ENCODE assay signal across 12 cellular contexts in the genomic region with DNA sequence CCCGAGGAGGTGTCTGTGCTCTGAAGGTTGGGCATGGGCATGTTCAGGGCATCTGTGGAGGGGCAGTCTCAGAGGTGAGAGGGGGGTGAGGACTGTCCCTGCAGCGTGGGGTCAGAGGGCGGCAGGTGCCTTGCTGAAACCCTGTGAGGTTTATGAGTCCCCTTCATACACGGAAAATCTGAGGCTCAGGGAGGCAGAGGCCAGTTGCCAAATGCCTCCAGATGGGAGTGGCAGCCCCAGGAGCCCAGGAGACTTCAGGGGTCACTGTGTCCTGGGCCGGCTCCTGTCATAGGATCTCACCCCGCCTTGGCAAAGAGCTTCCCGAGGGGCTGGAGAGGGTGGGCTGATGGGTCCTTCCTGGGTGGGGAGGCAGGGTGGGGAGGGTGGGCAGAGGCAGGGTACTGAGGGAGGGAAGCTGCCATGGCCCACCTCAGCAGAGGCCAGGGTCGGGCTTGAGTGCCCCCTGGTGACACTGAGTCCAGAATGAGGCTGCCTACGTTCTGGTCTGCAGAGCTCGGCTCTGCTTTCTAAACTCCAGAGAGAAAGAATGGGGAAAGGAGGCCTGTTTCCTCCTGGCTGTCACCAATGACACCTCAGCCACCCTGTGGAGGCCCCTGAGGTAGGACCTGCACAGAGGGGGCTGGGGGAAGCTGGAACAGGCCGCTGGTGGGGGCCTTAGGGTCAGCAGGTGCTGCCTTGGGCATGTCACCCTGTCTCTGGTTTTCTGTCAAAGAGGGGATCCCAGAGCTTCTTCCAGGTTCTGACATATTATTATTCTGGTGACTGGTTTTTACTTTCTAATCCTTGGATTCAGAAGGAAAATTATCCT. TPM values are rescaled to one million over a fixed set of nuclear protein-coding genes. Genes with fewer than 3 reads are reported as not detected.
DNase-seq lines count a peak whose midpoint lies in the region; ATAC-seq and TF ChIP-seq lines count a peak whose summit lies in the region.
"Had no signal": no experiment of that assay in that cellular context is flagged by ENCODE, and none has a peak within 500 bp of the region (broad histone marks: within the 10 kb centered on the region; RNA-seq: fewer than 3 reads in every experiment).

No MANE protein-coding gene starts in this region.

- no peaks in the 10 kb centered on the region for H3K9me3 ChIP-seq in DND-41 (ENCODE audit: insufficient read depth, low read length, severe bottlenecking)
- H3K9me3 ChIP-seq in KOPT-K1 (ENCODE audit: insufficient read depth, low read length, poor library complexity, severe bottlenecking): no peaks in the 10 kb centered on the region
- H3K9me3 ChIP-seq in effector memory CD4-positive, alpha-beta T cell (ENCODE audit: control insufficient read depth, low read length): no peaks in the 10 kb centered on the region
- H3K9me3 ChIP-seq in psoas muscle: no peaks in the 10 kb centered on the region
- H3K9me3 ChIP-seq: pancreas had no signal

- WGBS in psoas muscle, 3 donors: 55 to 73% (median 69%) methylated on average over 9 to 11 of the region's 11 CpGs

- H3K36me3 ChIP-seq in DND-41 (ENCODE audit: insufficient read depth, low read length) (no peaks in the 10 kb centered on the region), KOPT-K1 (ENCODE audit: insufficient read depth, low read length) (no peaks in the 10 kb centered on the region), psoas muscle (ENCODE audit: insufficient read depth in 1 of 2, low read depth in 1 of 2) (no peaks in the 10 kb centered on the region)
- no peaks in the 10 kb centered on the region for H3K36me3 ChIP-seq in effector memory CD4-positive, alpha-beta T cell (ENCODE audit: control insufficient read depth, insufficient read depth, low read length)

- DNase-seq in DND-41: no peak
- DNase-seq in effector memory CD4-positive, alpha-beta T cell: no peak
- peak in 1 of 2 donors; percentile 45 for DNase-seq in psoas muscle
- DNase-seq in RWPE1 (ENCODE audit: low spot score): no peak
- DNase-seq in AG08396 (ENCODE audit: low spot score): no peak
- no peak for DNase-seq in HT-29 (ENCODE audit: low spot score)
- no peak for DNase-seq in NCI-H2171 (lab: John Stamatoyannopoulos, UW)
- DNase-seq: PC-9 had no signal

- H3K4me1 ChIP-seq in DND-41 (ENCODE audit: insufficient read depth, low read length): peaks cover 23% of the 10 kb centered on the region
- peaks cover 19% of the 10 kb centered on the region for H3K4me1 ChIP-seq in effector memory CD4-positive, alpha-beta T cell (ENCODE audit: control insufficient read depth, insufficient read depth, low read length, poor library complexity, severe bottlenecking)
- H3K4me1 ChIP-seq in psoas muscle: peaks cover 18% of the 10 kb centered on the region

- H3K27me3 ChIP-seq in DND-41 (ENCODE audit: insufficient read depth, low read length, poor library complexity): no peaks in the 10 kb centered on the region
- no peaks in the 10 kb centered on the region for H3K27me3 ChIP-seq in effector memory CD4-positive, alpha-beta T cell (replicated peaks; ENCODE audit: control insufficient read depth, insufficient read depth, low read length, poor library complexity, severe bottlenecking)
- no peaks in the 10 kb centered on the region for H3K27me3 ChIP-seq in psoas muscle (ENCODE audit: insufficient read depth in 3 of 3, low read length in 2 of 3)
- H3K27me3 ChIP-seq: pancreas had no signal

- peak overlapping the region; percentile 53 for H3K9ac ChIP-seq in DND-41 (ENCODE audit: low read depth, low read length)
- H3K9ac ChIP-seq: KMS-11 had no signal

- H3K4me2 ChIP-seq in DND-41 (ENCODE audit: insufficient read depth, low read length): peak overlapping the region; percentile 65
- H3K4me2 ChIP-seq: PC-9 had no signal

- POLR2A ChIA-PET in RWPE1 (lab: Yijun Ruan, JAX; ENCODE audit: low non-redundant PET): no interaction called here

- H3K79me2 ChIP-seq in DND-41 (ENCODE audit: insufficient read depth, low read length): peaks cover 37% of the 10 kb centered on the region

- H3K27ac ChIP-seq in DND-41 (ENCODE audit: low read length) (peak overlapping the region; percentile 86), KOPT-K1 (ENCODE audit: low read depth, low read length, poor library complexity, severe bottlenecking) (peak overlapping the region; percentile 68), psoas muscle (no peak overlapping the region), RWPE1 (no peak overlapping the region)
- peak overlapping the region; percentile 51 for H3K27ac ChIP-seq in effector memory CD4-positive, alpha-beta T cell (ENCODE audit: insufficient read depth, low read length, poor library complexity, severe bottlenecking)
- H3K27ac ChIP-seq: KMS-11, PC-9 had no signal

- CTCF ChIA-PET in RWPE1 (lab: Yijun Ruan, JAX): interaction anchor here (0.7 to 1.3 kb wide), 2 partner anchors 22 to 136 kb away, joined by 3 to 4 read pairs; no protein-coding TSS in a partner anchor

- peak overlapping the region; percentile 26 to 62; a peak in 3 of 4 replicates for H3K4me3 ChIP-seq in DND-41 (ENCODE audit: low read depth in 1 of 2, low read length in 2 of 2)
- peak overlapping the region; percentile 95 for H3K4me3 ChIP-seq in effector memory CD4-positive, alpha-beta T cell (ENCODE audit: insufficient read depth, low read depth, low read length, poor library complexity, severe bottlenecking)
- H3K4me3 ChIP-seq in psoas muscle: peak overlapping the region; percentile 52
- H3K4me3 ChIP-seq: PC-9 had no signal

- intact Hi-C loops in psoas muscle (cut with DNase I): no loop called here

- peak overlapping the region; percentile 61; the same call in 1 of the 2 replicates for H2AFZ ChIP-seq in DND-41 (ENCODE audit: low read depth, low read length)
- H2AFZ ChIP-seq: PC-9 had no signal

- H4K20me1 ChIP-seq in DND-41 (ENCODE audit: insufficient read depth, low read length): no peaks in the 10 kb centered on the region

- ATAC-seq in DND-41 (ENCODE audit: insufficient read depth, low read depth): no peak
- ATAC-seq in psoas muscle: no peak
- ATAC-seq: HCT116 had no signal

- TF ChIP-seq CTCF in DND-41 (IDR thresholded peaks at IDR 0.05; ENCODE audit: borderline replicate concordance, extremely low read depth, low read length, poor library complexity, severe bottlenecking) (no peak), psoas muscle (IDR thresholded peaks at IDR 0.05) (no peak), RWPE1 (conservative IDR thresholded peaks at IDR 0.05; ENCODE audit: low read depth) (no peak)

RNA-seq across cellular contexts. Expression of gene LGALS9, which starts 1.1 kb away (rescaled TPM):
- 10 to 100 TPM in 3 of 4 donors, 1 to 10 TPM in 1; 9.6 to 11.7 (median 11.1) TPM for total RNA-seq in psoas muscle
- 10 to 100 TPM in 1 of 3 donors, 1 to 10 TPM in 2; 4.3 to 10.3 (median 7.9) TPM for polyA plus RNA-seq in psoas muscle
- total RNA-seq in HT-29 (2014; rRNA removed; shearing (Covaris generic)): 58.5 and 61.4 TPM in 2 replicates

Comparison
In these comparisons a context has a peak if more than half of its experiments do, and no peak if none do; other contexts are left out.
1. H3K27ac ChIP-seq: peak in DND-41 (single experiment), KOPT-K1 (single experiment) and effector memory CD4-positive, alpha-beta T cell (single experiment); none in psoas muscle (single experiment) and RWPE1 (single experiment).
2. H3K4me3 ChIP-seq: peak in every context shown above with its lines; median percentile 95 in effector memory CD4-positive, alpha-beta T cell; 52 in psoas muscle; 44 in DND-41.